ENCODE assay signal across 1 cellular context in genomic region chr4:158004101-158004500, GRCh38.
TF ChIP-seq lines count a peak whose summit lies in the region.

No MANE protein-coding gene starts in this region.

TF ChIP-seq in WTC11, 78 proteins besides CTCF, POLR2A, EP300 and RAD21 (continued from another document):
- TF ChIP-seq, protein P1, sequence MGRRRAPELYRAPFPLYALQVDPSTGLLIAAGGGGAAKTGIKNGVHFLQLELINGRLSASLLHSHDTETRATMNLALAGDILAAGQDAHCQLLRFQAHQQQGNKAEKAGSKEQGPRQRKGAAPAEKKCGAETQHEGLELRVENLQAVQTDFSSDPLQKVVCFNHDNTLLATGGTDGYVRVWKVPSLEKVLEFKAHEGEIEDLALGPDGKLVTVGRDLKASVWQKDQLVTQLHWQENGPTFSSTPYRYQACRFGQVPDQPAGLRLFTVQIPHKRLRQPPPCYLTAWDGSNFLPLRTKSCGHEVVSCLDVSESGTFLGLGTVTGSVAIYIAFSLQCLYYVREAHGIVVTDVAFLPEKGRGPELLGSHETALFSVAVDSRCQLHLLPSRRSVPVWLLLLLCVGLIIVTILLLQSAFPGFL (CRISPR knock-in tag; IDR thresholded peaks at IDR 0.05; ENCODE audit: borderline replicate concordance) = no peak
- TF ChIP-seq, protein P2, sequence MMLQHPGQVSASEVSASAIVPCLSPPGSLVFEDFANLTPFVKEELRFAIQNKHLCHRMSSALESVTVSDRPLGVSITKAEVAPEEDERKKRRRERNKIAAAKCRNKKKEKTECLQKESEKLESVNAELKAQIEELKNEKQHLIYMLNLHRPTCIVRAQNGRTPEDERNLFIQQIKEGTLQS (CRISPR knock-in tag; conservative IDR thresholded peaks at IDR 0.05) = no peak
- TF ChIP-seq, protein P3, sequence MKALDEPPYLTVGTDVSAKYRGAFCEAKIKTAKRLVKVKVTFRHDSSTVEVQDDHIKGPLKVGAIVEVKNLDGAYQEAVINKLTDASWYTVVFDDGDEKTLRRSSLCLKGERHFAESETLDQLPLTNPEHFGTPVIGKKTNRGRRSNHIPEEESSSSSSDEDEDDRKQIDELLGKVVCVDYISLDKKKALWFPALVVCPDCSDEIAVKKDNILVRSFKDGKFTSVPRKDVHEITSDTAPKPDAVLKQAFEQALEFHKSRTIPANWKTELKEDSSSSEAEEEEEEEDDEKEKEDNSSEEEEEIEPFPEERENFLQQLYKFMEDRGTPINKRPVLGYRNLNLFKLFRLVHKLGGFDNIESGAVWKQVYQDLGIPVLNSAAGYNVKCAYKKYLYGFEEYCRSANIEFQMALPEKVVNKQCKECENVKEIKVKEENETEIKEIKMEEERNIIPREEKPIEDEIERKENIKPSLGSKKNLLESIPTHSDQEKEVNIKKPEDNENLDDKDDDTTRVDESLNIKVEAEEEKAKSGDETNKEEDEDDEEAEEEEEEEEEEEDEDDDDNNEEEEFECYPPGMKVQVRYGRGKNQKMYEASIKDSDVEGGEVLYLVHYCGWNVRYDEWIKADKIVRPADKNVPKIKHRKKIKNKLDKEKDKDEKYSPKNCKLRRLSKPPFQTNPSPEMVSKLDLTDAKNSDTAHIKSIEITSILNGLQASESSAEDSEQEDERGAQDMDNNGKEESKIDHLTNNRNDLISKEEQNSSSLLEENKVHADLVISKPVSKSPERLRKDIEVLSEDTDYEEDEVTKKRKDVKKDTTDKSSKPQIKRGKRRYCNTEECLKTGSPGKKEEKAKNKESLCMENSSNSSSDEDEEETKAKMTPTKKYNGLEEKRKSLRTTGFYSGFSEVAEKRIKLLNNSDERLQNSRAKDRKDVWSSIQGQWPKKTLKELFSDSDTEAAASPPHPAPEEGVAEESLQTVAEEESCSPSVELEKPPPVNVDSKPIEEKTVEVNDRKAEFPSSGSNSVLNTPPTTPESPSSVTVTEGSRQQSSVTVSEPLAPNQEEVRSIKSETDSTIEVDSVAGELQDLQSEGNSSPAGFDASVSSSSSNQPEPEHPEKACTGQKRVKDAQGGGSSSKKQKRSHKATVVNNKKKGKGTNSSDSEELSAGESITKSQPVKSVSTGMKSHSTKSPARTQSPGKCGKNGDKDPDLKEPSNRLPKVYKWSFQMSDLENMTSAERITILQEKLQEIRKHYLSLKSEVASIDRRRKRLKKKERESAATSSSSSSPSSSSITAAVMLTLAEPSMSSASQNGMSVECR (CRISPR knock-in tag; IDR thresholded peaks at IDR 0.05; ENCODE audit: borderline replicate concordance) = no peak
- TF ChIP-seq TCF7 (CRISPR knock-in tag; IDR thresholded peaks at IDR 0.05; ENCODE audit: low read depth) = no peak
- no peak for TF ChIP-seq IRF1 (CRISPR knock-in tag; IDR thresholded peaks at IDR 0.05)
- no peak for TF ChIP-seq ZBTB21 (CRISPR knock-in tag; IDR thresholded peaks at IDR 0.05; ENCODE audit: borderline replicate concordance)
- no peak for TF ChIP-seq ZNF396 (CRISPR knock-in tag; IDR thresholded peaks at IDR 0.05; ENCODE audit: borderline replicate concordance)
- no peak for TF ChIP-seq ZNF281 (CRISPR knock-in tag; IDR thresholded peaks at IDR 0.05)
- no peak for TF ChIP-seq USF2 (CRISPR knock-in tag; IDR thresholded peaks at IDR 0.05)
- no peak for TF ChIP-seq ZSCAN18 (CRISPR knock-in tag; IDR thresholded peaks at IDR 0.05)
- no peak for TF ChIP-seq ETV6 (CRISPR knock-in tag; IDR thresholded peaks at IDR 0.05)
